In genomic region chr17:47203984-47204721, GRCh38 we compare ENCODE assay signal across 8 cellular contexts. TPM values are rescaled to one million over a fixed set of nuclear protein-coding genes. Genes with fewer than 3 reads are reported as not detected.
A peak's percentile ranks its signal among the peaks of the same experiment; 100 is the strongest.
DNase-seq lines count a peak whose midpoint lies in the region; ATAC-seq and TF ChIP-seq lines count a peak whose summit lies in the region.

No MANE protein-coding gene starts in this region.

- H3K27me3 ChIP-seq in CD4-positive, CD25-positive, alpha-beta regulatory T cell (ENCODE audit: control insufficient read depth, insufficient read depth, low read length): no peaks in the 10 kb centered on the region
- H3K27me3 ChIP-seq in psoas muscle (ENCODE audit: insufficient read depth in 3 of 3, low read length in 2 of 3): no peaks in the 10 kb centered on the region

- WGBS in psoas muscle, 3 donors: 71 to 73% (median 72%) methylated on average over 6 of the region's 6 CpGs

- H3K4me3 ChIP-seq in CD4-positive, CD25-positive, alpha-beta regulatory T cell (ENCODE audit: low read depth, low read length): peak overlapping the region; percentile 89
- H3K4me3 ChIP-seq in psoas muscle: no peak overlapping the region

- peak overlapping the region; percentile 72 to 93 (median 86) for H3K4me3 Mint-ChIP-seq in CD4-positive, CD25-positive, alpha-beta regulatory T cell

- H3K27me3 Mint-ChIP-seq in CD4-positive, CD25-positive, alpha-beta regulatory T cell: peaks cover 5% of the 10 kb centered on the region

- H3K27ac Mint-ChIP-seq in CD4-positive, CD25-positive, alpha-beta regulatory T cell: peak overlapping the region; percentile 93 to 100 (median 97)
- peak overlapping the region; percentile 65 to 90 for H3K27ac Mint-ChIP-seq in activated naive CD4-positive, alpha-beta T cell treated with anti-CD3 and anti-CD28 coated beads, Interleukin-2, amount 50 U/mL, for 72 hours

- peak in 2 of 3 donors; percentile 45 to 75 for DNase-seq in CD4-positive, CD25-positive, alpha-beta regulatory T cell
- DNase-seq in OCI-M1 (lab: John Stamatoyannopoulos, UW): peak; percentile 64
- DNase-seq in activated naive CD4-positive, alpha-beta T cell treated with anti-CD3 and anti-CD28 coated beads, Interleukin-2, amount 50 U/mL, for 72 hours (ENCODE audit: low spot score in 2 of 2): peak; percentile 62 to 73
- no peak for DNase-seq in psoas muscle
- no peak for DNase-seq in iPS-NIHi11 (ENCODE audit: low spot score)
- no peak for DNase-seq in NCI-H1417 (lab: John Stamatoyannopoulos, UW)

- H3K4me1 Mint-ChIP-seq in CD4-positive, CD25-positive, alpha-beta regulatory T cell: peaks cover 14 to 62% (median 36%) of the 10 kb centered on the region in 4 donors

- peaks cover 38% of the 10 kb centered on the region for H3K4me1 ChIP-seq in CD4-positive, CD25-positive, alpha-beta regulatory T cell (ENCODE audit: control insufficient read depth, insufficient read depth, low read length, poor library complexity, severe bottlenecking)
- H3K4me1 ChIP-seq in psoas muscle: peaks cover 17% of the 10 kb centered on the region

- peak; percentile 27 to 44 for ATAC-seq in CD4-positive, CD25-positive, alpha-beta regulatory T cell (ENCODE audit: low read depth in 2 of 2)
- ATAC-seq in activated naive CD4-positive, alpha-beta T cell treated with anti-CD3 and anti-CD28 coated beads, Interleukin-2, amount 50 U/mL, for 72 hours: peak; percentile 85 to 88
- ATAC-seq in psoas muscle: no peak
- no peak for ATAC-seq in GM21526 (IDR thresholded peaks at IDR 0.05; ENCODE audit: low FRiP score, unreplicated experiment)
- no peak for ATAC-seq in HG02981 (IDR thresholded peaks at IDR 0.05; ENCODE audit: unreplicated experiment)

- H3K36me3 ChIP-seq in CD4-positive, CD25-positive, alpha-beta regulatory T cell (ENCODE audit: control insufficient read depth, insufficient read depth, low read length): no peaks in the 10 kb centered on the region
- H3K36me3 ChIP-seq in psoas muscle (ENCODE audit: insufficient read depth in 1 of 2, low read depth in 1 of 2): no peaks in the 10 kb centered on the region

- peak overlapping the region; percentile 77 for H3K27ac ChIP-seq in CD4-positive, CD25-positive, alpha-beta regulatory T cell (ENCODE audit: insufficient read depth, low read length, poor library complexity, severe bottlenecking)
- H3K27ac ChIP-seq in psoas muscle: peak overlapping the region; percentile 84

- H3K9me3 ChIP-seq in CD4-positive, CD25-positive, alpha-beta regulatory T cell (ENCODE audit: control insufficient read depth in 2 of 2, low read length in 2 of 2): no peaks in the 10 kb centered on the region
- no peaks in the 10 kb centered on the region for H3K9me3 ChIP-seq in psoas muscle

- no peaks in the 10 kb centered on the region for H3K9me3 Mint-ChIP-seq in CD4-positive, CD25-positive, alpha-beta regulatory T cell
- peaks cover 0 to 3% of the 10 kb centered on the region in 2 donors for H3K9me3 Mint-ChIP-seq in activated naive CD4-positive, alpha-beta T cell treated with anti-CD3 and anti-CD28 coated beads, Interleukin-2, amount 50 U/mL, for 72 hours

- intact Hi-C loops in psoas muscle (cut with DNase I): no loop called here

- no peaks in the 10 kb centered on the region for H3K36me3 Mint-ChIP-seq in CD4-positive, CD25-positive, alpha-beta regulatory T cell
- peaks cover 0 to 7% of the 10 kb centered on the region in 2 donors for H3K36me3 Mint-ChIP-seq in activated naive CD4-positive, alpha-beta T cell treated with anti-CD3 and anti-CD28 coated beads, Interleukin-2, amount 50 U/mL, for 72 hours

- TF ChIP-seq CTCF in psoas muscle (IDR thresholded peaks at IDR 0.05): no peak

RNA-seq across cellular contexts. Expression of gene MYL4, which starts 5.0 kb away (rescaled TPM):
- not detected for total RNA-seq in CD4-positive, CD25-positive, alpha-beta regulatory T cell
- polyA plus RNA-seq in CD4-positive, CD25-positive, alpha-beta regulatory T cell: not detected
- not detected for total RNA-seq in activated naive CD4-positive, alpha-beta T cell treated with anti-CD3 and anti-CD28 coated beads, Interleukin-2, amount 50 U/mL, for 72 hours
- 1 to 10 TPM in 3 of 4 donors, under 1 TPM in 1; 0.89 to 6.7 (median 2.4) TPM for total RNA-seq in psoas muscle
- 1 to 10 TPM in 2 of 3 donors, under 1 TPM in 1; 0.52 to 4.5 (median 1.3) TPM for polyA plus RNA-seq in psoas muscle

RNA-seq across cellular contexts. Expression of gene CDC27, which starts 15.1 kb away (rescaled TPM):
- total RNA-seq in CD4-positive, CD25-positive, alpha-beta regulatory T cell: 63.5 TPM
- polyA plus RNA-seq in CD4-positive, CD25-positive, alpha-beta regulatory T cell: 100 to 1,000 TPM in 1 of 4 donors, 10 to 100 TPM in 3; 76.4 to 114 (median 96.8) TPM
- total RNA-seq in activated naive CD4-positive, alpha-beta T cell treated with anti-CD3 and anti-CD28 coated beads, Interleukin-2, amount 50 U/mL, for 72 hours: 100 to 1,000 TPM; 134 to 146 TPM
- total RNA-seq in psoas muscle: 10 to 100 TPM; 72.5 to 78.4 (median 74.9) TPM
- polyA plus RNA-seq in psoas muscle: 10 to 100 TPM; 25.5 to 89.2 (median 37.9) TPM

RNA-seq across cellular contexts. Expression of gene ITGB3, which starts 49.5 kb away (rescaled TPM):
- total RNA-seq in CD4-positive, CD25-positive, alpha-beta regulatory T cell: 18.4 TPM
- polyA plus RNA-seq in CD4-positive, CD25-positive, alpha-beta regulatory T cell: under 1 TPM in 1 of 4 donors, not detected in 3; 0.05 TPM
- under 1 TPM in 1 of 2 donors, not detected in 1; 0.10 TPM for total RNA-seq in activated naive CD4-positive, alpha-beta T cell treated with anti-CD3 and anti-CD28 coated beads, Interleukin-2, amount 50 U/mL, for 72 hours
- total RNA-seq in psoas muscle: 1 to 10 TPM; 1.1 to 3.9 (median 2.2) TPM
- 1 to 10 TPM in 1 of 3 donors, under 1 TPM in 2; 0.32 to 5.4 (median 0.77) TPM for polyA plus RNA-seq in psoas muscle

Comparison
In these comparisons a context has a peak if more than half of its experiments do, and no peak if none do; other contexts are left out.
1. ATAC-seq: peak in CD4-positive, CD25-positive, alpha-beta regulatory T cell (2 of 2) and activated naive CD4-positive, alpha-beta T cell treated with anti-CD3 and anti-CD28 coated beads, Interleukin-2, amount 50 U/mL, for 72 hours (2 of 2); none in psoas muscle (0 of 4), GM21526 (single experiment) and HG02981 (single experiment).
2. DNase-seq: peak in CD4-positive, CD25-positive, alpha-beta regulatory T cell (2 of 3), OCI-M1 (single experiment) and activated naive CD4-positive, alpha-beta T cell treated with anti-CD3 and anti-CD28 coated beads, Interleukin-2, amount 50 U/mL, for 72 hours (2 of 2); none in psoas muscle (0 of 2), iPS-NIHi11 (single experiment) and NCI-H1417 (0 of 3).